ENCODE assay signal across 8 cellular contexts in genomic region chr6:52577778-52578473, GRCh38. TPM values are rescaled to one million over a fixed set of nuclear protein-coding genes. Genes with fewer than 3 reads are reported as not detected.
DNase-seq lines count a peak whose midpoint lies in the region; TF ChIP-seq lines count a peak whose summit lies in the region.

No MANE protein-coding gene starts in this region.

- DNase-seq in H7 (no peak), SJSA1 (ENCODE audit: low read depth in 1 of 2, low spot score in 2 of 2) (no peak), esophagus squamous epithelium (lab: John Stamatoyannopoulos, UW) (no peak), sigmoid colon (no peak), NCI-H524 (lab: John Stamatoyannopoulos, UW) (no peak), iPS-NIHi7 (ENCODE audit: extremely low spot score) (no peak), GM19238 (ENCODE audit: insufficient read length, low spot score) (no peak), iPS-NIHi11 (ENCODE audit: low spot score) (no peak)

- intact Hi-C loops in esophagus squamous epithelium (cut with DNase I) (loop anchor here (5.0 kb wide), 1 partner anchor 76 kb away; no protein-coding TSS in a partner anchor), sigmoid colon (cut with DNase I) (loop anchor here (2.0 to 10.0 kb wide), 5 partner anchors 19 to 293 kb away; partner anchors contain the start of gene MCM3)

- H3K4me3 ChIP-seq in H7 (ENCODE audit: insufficient read depth, low read depth, low read length) (peak overlapping the region; percentile 66), SJSA1 (peak overlapping the region; percentile 89), esophagus squamous epithelium (peak overlapping the region; percentile 72 to 91 (median 86)), sigmoid colon (peak overlapping the region; percentile 52 to 91 (median 77))

- TF ChIP-seq POLR2A in esophagus squamous epithelium (IDR thresholded peaks at IDR 0.05), result no peak
- TF ChIP-seq POLR2A in sigmoid colon (IDR thresholded peaks at IDR 0.05), result no peak

- H3K27ac ChIP-seq in SJSA1 (peak overlapping the region; percentile 98), esophagus squamous epithelium (peak overlapping the region; percentile 88 to 100 (median 98)), sigmoid colon (peak overlapping the region; percentile 94 to 98 (median 97))

- H3K27me3 ChIP-seq in H7 (ENCODE audit: control insufficient read depth, insufficient read depth, low read length), result no peaks in the 10 kb centered on the region
- no peaks in the 10 kb centered on the region for H3K27me3 ChIP-seq in SJSA1 (replicated peaks)
- H3K27me3 ChIP-seq in esophagus squamous epithelium, result no peaks in the 10 kb centered on the region
- no peaks in the 10 kb centered on the region for H3K27me3 ChIP-seq in sigmoid colon

- H3K4me1 ChIP-seq in SJSA1 (replicated peaks) (peaks cover 37% of the 10 kb centered on the region), esophagus squamous epithelium (peaks cover 0 to 51% (median 31%) of the 10 kb centered on the region in 3 donors), sigmoid colon (peaks cover 0 to 43% (median 37%) of the 10 kb centered on the region in 4 donors)

- no peak for TF ChIP-seq EP300 in sigmoid colon (IDR thresholded peaks at IDR 0.05)

- H3K9me3 ChIP-seq in SJSA1 (replicated peaks), result no peaks in the 10 kb centered on the region
- no peaks in the 10 kb centered on the region for H3K9me3 ChIP-seq in esophagus squamous epithelium
- no peaks in the 10 kb centered on the region for H3K9me3 ChIP-seq in sigmoid colon

- 61 to 62% methylated on average over 9 of the region's 9 CpGs for WGBS in esophagus squamous epithelium, 2 donors
- 20 to 43% methylated on average over 9 of the region's 9 CpGs for WGBS in sigmoid colon, 2 donors

- no peak for TF ChIP-seq CTCF in esophagus squamous epithelium (IDR thresholded peaks at IDR 0.05)
- TF ChIP-seq CTCF in sigmoid colon (IDR thresholded peaks at IDR 0.05), result no peak

- no peaks in the 10 kb centered on the region for H3K36me3 ChIP-seq in H7 (replicated peaks; ENCODE audit: control insufficient read depth, insufficient read depth, low read length)
- peaks cover 26% of the 10 kb centered on the region for H3K36me3 ChIP-seq in SJSA1
- H3K36me3 ChIP-seq in esophagus squamous epithelium, result no peaks in the 10 kb centered on the region
- peaks cover 0 to 3% (median 0%) of the 10 kb centered on the region in 4 donors for H3K36me3 ChIP-seq in sigmoid colon

RNA-seq across cellular contexts. Expression of gene TRAM2, which starts 1.1 kb away (rescaled TPM):
- 8.7 and 9.2 TPM in 2 replicates for total RNA-seq in H7 (2014; rRNA removed; shearing (Covaris generic))
- 59.7 and 98.1 TPM in 2 replicates for total RNA-seq in SJSA1 (2014; rRNA removed; shearing (Covaris generic))
- total RNA-seq in esophagus squamous epithelium, result 1 to 10 TPM; 2.3 to 8.6 (median 5.3) TPM
- total RNA-seq in sigmoid colon, result 10 to 100 TPM in 3 of 4 donors, 1 to 10 TPM in 1; 9.6 to 15.0 (median 12.4) TPM
- polyA plus RNA-seq in sigmoid colon, result 10 to 100 TPM in 1 of 3 donors, 1 to 10 TPM in 2; 1.8 to 13.3 (median 3.6) TPM
